Comparison of ENCODE assay signal across 15 cellular contexts in the genomic region with DNA sequence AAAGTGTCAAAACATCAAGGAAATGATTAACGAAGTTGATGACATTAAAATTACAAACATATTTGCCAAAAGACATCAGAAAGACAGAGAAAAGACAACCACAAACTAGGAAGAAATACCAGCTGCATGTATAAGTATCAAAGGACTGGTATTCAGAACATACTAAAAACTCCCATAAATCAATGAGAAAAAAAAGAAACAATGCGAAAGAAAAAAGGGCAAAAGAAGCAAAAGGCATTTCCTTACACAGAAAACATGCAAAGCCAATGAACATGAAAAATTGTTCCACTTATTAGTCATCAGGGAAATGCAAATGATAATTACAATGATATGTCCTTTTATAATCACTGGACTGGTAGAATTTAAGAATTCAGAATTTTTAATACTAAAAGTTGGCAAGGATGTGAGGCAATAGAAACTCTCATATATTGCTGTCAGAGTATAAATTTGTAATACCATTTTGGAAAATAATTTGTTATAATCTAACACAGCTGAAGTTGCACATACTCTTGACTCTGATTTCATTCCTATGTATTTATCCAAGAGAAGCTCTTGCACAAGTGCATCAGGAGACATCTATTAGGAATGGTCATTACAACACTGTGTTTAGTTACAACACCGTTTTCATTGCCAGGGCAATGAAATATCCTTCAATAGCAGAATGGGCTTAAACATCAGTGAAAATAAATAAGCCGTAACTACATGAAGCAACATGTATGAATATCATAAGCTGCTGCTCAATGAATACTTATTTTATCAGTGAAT.
A peak's percentile ranks its signal among the peaks of the same experiment; 100 is the strongest.
DNase-seq lines count a peak whose midpoint lies in the region; ATAC-seq and TF ChIP-seq lines count a peak whose summit lies in the region.
"Had no signal": no experiment of that assay in that cellular context is flagged by ENCODE, and none has a peak within 500 bp of the region (broad histone marks: within the 10 kb centered on the region; RNA-seq: fewer than 3 reads in every experiment).

No MANE protein-coding gene starts in this region.

- TF ChIP-seq CTCF in AG10803 (conservative IDR thresholded peaks at IDR 0.05; ENCODE audit: low read length) (no peak), foreskin fibroblast (IDR thresholded peaks at IDR 0.05; ENCODE audit: low read depth, low read length) (no peak), retinal pigment epithelial cell (conservative IDR thresholded peaks at IDR 0.05; ENCODE audit: low read depth, low read length) (no peak)
- TF ChIP-seq CTCF in CD8-positive, alpha-beta T cell (IDR thresholded peaks at IDR 0.05) = no peak

- CTCF ChIA-PET in CD8-positive, alpha-beta T cell (lab: Charles Lee) = no interaction called here

- DNase-seq in AG10803 (ENCODE audit: low read depth) = peak; percentile 100
- peak; percentile 97 for DNase-seq in amniotic epithelial cell (ENCODE audit: low read depth)
- DNase-seq in foreskin fibroblast = peak; percentile 92 to 96
- DNase-seq in retinal pigment epithelial cell (ENCODE audit: low read depth) = peak; percentile 6
- no peak for DNase-seq in CD8-positive, alpha-beta T cell
- no peak for DNase-seq in COLO829 (ENCODE audit: low spot score)
- no peak for DNase-seq in iPS-NIHi11 (ENCODE audit: low spot score)
- DNase-seq: activated T-cell treated with anti-CD3 and anti-CD28 coated beads, Interleukin-2, amount 50 U/mL, for 24 hours; CD4-positive, CD25-positive, alpha-beta regulatory T cell; GOT3; heart right ventricle; NCI-H510A had no signal

- H3K9me3 ChIP-seq in CD8-positive, alpha-beta T cell (ENCODE audit: low read length) = no peaks in the 10 kb centered on the region

- H3K4me1 ChIP-seq in CD8-positive, alpha-beta T cell (ENCODE audit: insufficient read depth, low read length) = no peaks in the 10 kb centered on the region
- H3K4me1 ChIP-seq: heart right ventricle had no signal

- intact Hi-C loops in CD8-positive, alpha-beta T cell (cut with DNase I, micrococcal nuclease) = no loop called here

- H3K27me3 ChIP-seq in CD8-positive, alpha-beta T cell (ENCODE audit: insufficient read depth, low read length) = no peaks in the 10 kb centered on the region
- H3K27me3 ChIP-seq: heart right ventricle had no signal

- H3K4me3 Mint-ChIP-seq in CD8-positive, alpha-beta T cell = no peak overlapping the region
- H3K4me3 Mint-ChIP-seq: activated T-cell treated with anti-CD3 and anti-CD28 coated beads, Interleukin-2, amount 50 U/mL, for 24 hours; CD4-positive, CD25-positive, alpha-beta regulatory T cell; central memory CD8-positive, alpha-beta T cell; stimulated activated memory B cell treated with anti-CD40 and anti-IgM and Interleukin-4, amounts not matched to agents 10 μg/mL and 1 μg/mL and 100 μg/mL, for 72 hours had no signal

- POLR2A ChIA-PET in CD8-positive, alpha-beta T cell (lab: Charles Lee) = no interaction called here

- no peak overlapping the region for H3K27ac Mint-ChIP-seq in CD8-positive, alpha-beta T cell
- H3K27ac Mint-ChIP-seq: activated T-cell treated with anti-CD3 and anti-CD28 coated beads, Interleukin-2, amount 50 U/mL, for 24 hours; CD4-positive, CD25-positive, alpha-beta regulatory T cell; stimulated activated memory B cell treated with anti-CD40 and anti-IgM and Interleukin-4, amounts not matched to agents 10 μg/mL and 1 μg/mL and 100 μg/mL, for 72 hours had no signal

- ATAC-seq in CD8-positive, alpha-beta T cell = no peak
- no peak for ATAC-seq in HG03095 (IDR thresholded peaks at IDR 0.05; ENCODE audit: unreplicated experiment)
- ATAC-seq: stimulated activated memory B cell treated with anti-CD40 and anti-IgM and Interleukin-4, amounts not matched to agents 10 μg/mL and 1 μg/mL and 100 μg/mL, for 72 hours had no signal

- peaks cover 11% of the 10 kb centered on the region for H3K36me3 Mint-ChIP-seq in CD8-positive, alpha-beta T cell

- H3K9me3 Mint-ChIP-seq in CD8-positive, alpha-beta T cell = peaks cover 9% of the 10 kb centered on the region
- H3K9me3 Mint-ChIP-seq: central memory CD8-positive, alpha-beta T cell had no signal

- H3K4me1 Mint-ChIP-seq in CD8-positive, alpha-beta T cell (ENCODE audit: low read depth) = no peaks in the 10 kb centered on the region
- H3K4me1 Mint-ChIP-seq: CD4-positive, CD25-positive, alpha-beta regulatory T cell; central memory CD8-positive, alpha-beta T cell had no signal

- H3K4me3 ChIP-seq in AG10803 (ENCODE audit: low read length) (no peak overlapping the region), foreskin fibroblast (ENCODE audit: low read depth in 1 of 2, low read length in 2 of 2) (no peak overlapping the region), retinal pigment epithelial cell (ENCODE audit: low read length) (no peak overlapping the region)
- H3K4me3 ChIP-seq in CD8-positive, alpha-beta T cell (ENCODE audit: low read depth, low read length) = no peak overlapping the region
- H3K4me3 ChIP-seq: heart right ventricle had no signal

- H3K27ac ChIP-seq in CD8-positive, alpha-beta T cell (ENCODE audit: low read depth, low read length) = no peak overlapping the region
- H3K27ac ChIP-seq: heart right ventricle had no signal

- H3K27me3 Mint-ChIP-seq in CD8-positive, alpha-beta T cell (ENCODE audit: low read depth) = no peaks in the 10 kb centered on the region
- H3K27me3 Mint-ChIP-seq: activated T-cell treated with anti-CD3 and anti-CD28 coated beads, Interleukin-2, amount 50 U/mL, for 24 hours; CD4-positive, CD25-positive, alpha-beta regulatory T cell; central memory CD8-positive, alpha-beta T cell; stimulated activated memory B cell treated with anti-CD40 and anti-IgM and Interleukin-4, amounts not matched to agents 10 μg/mL and 1 μg/mL and 100 μg/mL, for 72 hours had no signal

- no peaks in the 10 kb centered on the region for H3K36me3 ChIP-seq in CD8-positive, alpha-beta T cell (ENCODE audit: insufficient read depth, low read length)

Comparison
In these comparisons a context has a peak if more than half of its experiments do, and no peak if none do; other contexts are left out.
1. DNase-seq: peak in AG10803 (single experiment), amniotic epithelial cell (single experiment), foreskin fibroblast (2 of 2) and retinal pigment epithelial cell (single experiment); none in CD8-positive, alpha-beta T cell (0 of 7), COLO829 (single experiment) and iPS-NIHi11 (single experiment).